ENCODE assay signal across 8 cellular contexts in genomic region chr14:100246809-100247428, GRCh38. TPM values are rescaled to one million over a fixed set of nuclear protein-coding genes. Genes with fewer than 3 reads are reported as not detected.
DNase-seq lines count a peak whose midpoint lies in the region; ATAC-seq and TF ChIP-seq lines count a peak whose summit lies in the region.

No MANE protein-coding gene starts in this region.

- TF ChIP-seq POLR2A in breast epithelium (IDR thresholded peaks at IDR 0.05), result no peak
- no peak for TF ChIP-seq POLR2A in upper lobe of left lung (IDR thresholded peaks at IDR 0.05)

- ATAC-seq in left lung (peak; percentile 83), upper lobe of left lung (ENCODE audit: low FRiP score in 2 of 2) (peak; percentile 54 to 73)

- peaks cover 10 to 16% of the 10 kb centered on the region in 2 donors for H3K4me1 ChIP-seq in breast epithelium
- H3K4me1 ChIP-seq in left lung, result peaks cover 26 to 93% of the 10 kb centered on the region in 2 donors
- peaks cover 65 to 82% (median 71%) of the 10 kb centered on the region in 4 donors for H3K4me1 ChIP-seq in upper lobe of left lung
- peaks cover 18% of the 10 kb centered on the region for H3K4me1 ChIP-seq in effector memory CD4-positive, alpha-beta T cell (ENCODE audit: control insufficient read depth, insufficient read depth, low read length, poor library complexity, severe bottlenecking)

- H3K27me3 ChIP-seq in breast epithelium, result no peaks in the 10 kb centered on the region
- no peaks in the 10 kb centered on the region for H3K27me3 ChIP-seq in left lung
- H3K27me3 ChIP-seq in upper lobe of left lung, result no peaks in the 10 kb centered on the region
- no peaks in the 10 kb centered on the region for H3K27me3 ChIP-seq in effector memory CD4-positive, alpha-beta T cell (replicated peaks; ENCODE audit: control insufficient read depth, insufficient read depth, low read length, poor library complexity, severe bottlenecking)

- H3K4me3 ChIP-seq in breast epithelium (peak overlapping the region in 1 of 3 donors; percentile 20), left lung (no peak overlapping the region), upper lobe of left lung (no peak overlapping the region)
- H3K4me3 ChIP-seq in effector memory CD4-positive, alpha-beta T cell (ENCODE audit: insufficient read depth, low read depth, low read length, poor library complexity, severe bottlenecking), result no peak overlapping the region

- intact Hi-C loops in breast epithelium (cut with DNase I; ENCODE audit: low total_unique reads) (no loop called here), left lung (cut with DNase I) (no loop called here)

- TF ChIP-seq CTCF in breast epithelium (IDR thresholded peaks at IDR 0.05) (peak in 2 of 3 donors; percentile 31 to 38), left lung (IDR thresholded peaks at IDR 0.05) (peak; percentile 27 to 54), upper lobe of left lung (IDR thresholded peaks at IDR 0.05) (peak in 5 of 6 experiments; percentile 33 to 51 (median 46))

- 23 to 31% methylated on average over 3 of the region's 3 CpGs for WGBS in upper lobe of left lung, 2 donors

- DNase-seq in COLO668 (lab: John Stamatoyannopoulos, UW; ENCODE audit: unreplicated experiment), result peak; percentile 32
- DNase-seq in HPDE6-E6E7 (ENCODE audit: extremely low spot score), result peak; percentile 55
- DNase-seq in NCI-H82 treated with DMSO at 0.1 percent for 48 hours (lab: John Stamatoyannopoulos, UW; ENCODE audit: unreplicated experiment), result peak; percentile 80
- DNase-seq in breast epithelium (ENCODE audit: low spot score in 2 of 2), result no peak
- DNase-seq in left lung, result no peak
- no peak for DNase-seq in upper lobe of left lung
- DNase-seq in activated CD4-positive, CD25-positive, alpha-beta regulatory T cell treated with anti-CD3 and anti-CD28 coated beads, Interleukin-2, amount 50 U/mL, for 72 hours, result no peak
- DNase-seq in effector memory CD4-positive, alpha-beta T cell, result no peak

- no peak for TF ChIP-seq EP300 in upper lobe of left lung (IDR thresholded peaks at IDR 0.05)

- H3K9me3 ChIP-seq in breast epithelium, result no peaks in the 10 kb centered on the region
- H3K9me3 ChIP-seq in left lung, result no peaks in the 10 kb centered on the region
- no peaks in the 10 kb centered on the region for H3K9me3 ChIP-seq in upper lobe of left lung
- H3K9me3 ChIP-seq in effector memory CD4-positive, alpha-beta T cell (ENCODE audit: control insufficient read depth, low read length), result no peaks in the 10 kb centered on the region

- H3K36me3 ChIP-seq in breast epithelium (no peaks in the 10 kb centered on the region), left lung (no peaks in the 10 kb centered on the region), upper lobe of left lung (no peaks in the 10 kb centered on the region)
- H3K36me3 ChIP-seq in effector memory CD4-positive, alpha-beta T cell (ENCODE audit: control insufficient read depth, insufficient read depth, low read length), result no peaks in the 10 kb centered on the region

- H3K27ac ChIP-seq in breast epithelium, result peak overlapping the region; percentile 40 to 54
- H3K27ac ChIP-seq in left lung, result peak overlapping the region in 1 of 2 donors; percentile 23
- no peak overlapping the region for H3K27ac ChIP-seq in upper lobe of left lung
- H3K27ac ChIP-seq in effector memory CD4-positive, alpha-beta T cell (ENCODE audit: insufficient read depth, low read length, poor library complexity, severe bottlenecking), result no peak overlapping the region

RNA-seq across cellular contexts. Expression of gene YY1, which starts 8.0 kb away (rescaled TPM):
- total RNA-seq in breast epithelium (10 to 100 TPM; 46.2 to 61.2 (median 50.6) TPM), left lung (10 to 100 TPM; 57.4 to 59.0 TPM), upper lobe of left lung (10 to 100 TPM; 35.6 to 70.4 (median 52.4) TPM)

RNA-seq across cellular contexts. Expression of gene SLC25A29, which starts 59.3 kb away (rescaled TPM):
- total RNA-seq in breast epithelium (100 to 1,000 TPM in 2 of 3 donors, 10 to 100 TPM in 1; 40.2 to 119 (median 110) TPM), left lung (10 to 100 TPM; 56.0 to 80.1 TPM), upper lobe of left lung (100 to 1,000 TPM in 2 of 6 donors, 10 to 100 TPM in 4; 81.5 to 275 (median 96.6) TPM)

Comparison
In these comparisons a context has a peak if more than half of its experiments do, and no peak if none do; other contexts are left out.
1. DNase-seq: peak in COLO668 (single experiment), HPDE6-E6E7 (single experiment) and NCI-H82 treated with DMSO at 0.1 percent for 48 hours (single experiment); none in breast epithelium (0 of 2), left lung (0 of 2), upper lobe of left lung (0 of 2), activated CD4-positive, CD25-positive, alpha-beta regulatory T cell treated with anti-CD3 and anti-CD28 coated beads, Interleukin-2, amount 50 U/mL, for 72 hours (single experiment) and effector memory CD4-positive, alpha-beta T cell (0 of 3).
2. H3K27ac ChIP-seq: peak in breast epithelium (2 of 2); none in upper lobe of left lung (0 of 4) and effector memory CD4-positive, alpha-beta T cell (single experiment).
3. Peak in every context shown above with its lines, with median percentiles within 50 percentile points of each other: CTCF ChIP-seq.